Comparison of ENCODE assay signal across 8 cellular contexts in genomic region chr17:2392252-2393183, GRCh38. TPM values are rescaled to one million over a fixed set of nuclear protein-coding genes. Genes with fewer than 3 reads are reported as not detected.
DNase-seq lines count a peak whose midpoint lies in the region; ATAC-seq, FAIRE-seq and TF ChIP-seq lines count a peak whose summit lies in the region.

No MANE protein-coding gene starts in this region.

- peak; percentile 48 for ATAC-seq in GM21367 (IDR thresholded peaks at IDR 0.05; ENCODE audit: unreplicated experiment)

- in situ Hi-C loops in Caki2 (cut with HindIII; ENCODE audit: low pct_unique_long_range_greater_than_20kb, low sequenced_read_pairs), result no loop called here

- peak overlapping the region; percentile 79 for H3K4me3 ChIP-seq in OCI-LY1 (ENCODE audit: low read depth, low read length, poor library complexity, severe bottlenecking)
- H3K4me3 ChIP-seq in endothelial cell of umbilical vein (replicated peaks in 1 of 3; ENCODE audit: insufficient read depth in 1 of 3, low read depth in 1 of 3, low read length in 3 of 3), result peak overlapping the region; percentile 3 to 76 (median 52)

- H3K27me3 ChIP-seq in OCI-LY1 (ENCODE audit: insufficient read depth, low read length), result no peaks in the 10 kb centered on the region
- H3K27me3 ChIP-seq in endothelial cell of umbilical vein (ENCODE audit: control insufficient read depth in 2 of 2, insufficient read depth in 2 of 2, low read length in 2 of 2), result no peaks in the 10 kb centered on the region

- H3K4me1 ChIP-seq in OCI-LY1 (ENCODE audit: insufficient read depth, low read length, severe bottlenecking), result peaks cover 56% of the 10 kb centered on the region
- peaks cover 34% of the 10 kb centered on the region for H3K4me1 ChIP-seq in endothelial cell of umbilical vein (ENCODE audit: control insufficient read depth, extremely low read depth, insufficient read depth, low read length)

- CTCF ChIA-PET in endothelial cell of umbilical vein (lab: Charles Lee), result interaction anchor here (0.8 to 4.8 kb wide), 9 partner anchors 9 to 23 kb away, joined by 3 to 58 read pairs (median 5); no protein-coding TSS in a partner anchor

- DNase-seq in Caki2 (ENCODE audit: low read depth) (peak; percentile 96), HUDEP-2 (lab: John Stamatoyannopoulos, UW; ENCODE audit: unreplicated experiment in 76 of 76) (peak in 74 of 76 experiments; percentile 50 to 95 (median 86)), endothelial cell of umbilical vein (ENCODE audit: low read depth, low spot score) (peak; percentile 95), middle frontal gyrus (ENCODE audit: extremely low spot score, low spot score) (peak; percentile 89)
- DNase-seq in activated CD8-positive, alpha-beta memory T cell treated with anti-CD3 and anti-CD28 coated beads, Interleukin-2, amount 50 U/mL, for 48 hours, result peak; percentile 99
- DNase-seq in stimulated activated CD8-positive, alpha-beta memory T cell treated with anti-CD3 and anti-CD28 coated beads, Interleukin-15, amount 100 ng/mL, for 4 hours (ENCODE audit: low read depth in 2 of 2), result peak; percentile 94 to 98

- H3K9me3 ChIP-seq in OCI-LY1 (ENCODE audit: low read length) (no peaks in the 10 kb centered on the region), endothelial cell of umbilical vein (replicated peaks; ENCODE audit: control insufficient read depth, insufficient read depth, low read length) (no peaks in the 10 kb centered on the region)

- no peaks in the 10 kb centered on the region for H3K9me2 ChIP-seq in OCI-LY1 (ENCODE audit: low read depth, low read length)

- no peaks in the 10 kb centered on the region for H3F3A ChIP-seq in OCI-LY1 (ENCODE audit: insufficient read depth, low read length)

- no peaks in the 10 kb centered on the region for H3K9me1 ChIP-seq in endothelial cell of umbilical vein (replicated peaks; ENCODE audit: control insufficient read depth, extremely low read depth, insufficient read depth, low read length)

- H3K4me2 ChIP-seq in OCI-LY1 (ENCODE audit: low read length) (peak overlapping the region; percentile 87), endothelial cell of umbilical vein (ENCODE audit: insufficient read depth, low read length) (peak overlapping the region; percentile 75)

- H3K27ac ChIP-seq in OCI-LY1 (ENCODE audit: low read depth, low read length, poor library complexity, severe bottlenecking) (peak overlapping the region; percentile 85), endothelial cell of umbilical vein (ENCODE audit: insufficient read depth, low read depth, low read length) (peak overlapping the region; percentile 92)

- FAIRE-seq in endothelial cell of umbilical vein (lab: Jason Lieb, UNC), result peak; percentile 91

- no peaks in the 10 kb centered on the region for H4K20me1 ChIP-seq in OCI-LY1 (ENCODE audit: insufficient read depth, low read length)
- no peaks in the 10 kb centered on the region for H4K20me1 ChIP-seq in endothelial cell of umbilical vein (replicated peaks; ENCODE audit: control insufficient read depth, extremely low read depth, insufficient read depth, low read length)

- no peak overlapping the region for H2AFZ ChIP-seq in OCI-LY1 (ENCODE audit: low read length)
- peak overlapping the region; percentile 58 for H2AFZ ChIP-seq in endothelial cell of umbilical vein (ENCODE audit: low read depth, low read length)

- peak; percentile 63 for TF ChIP-seq POLR2A in endothelial cell of umbilical vein (IDR thresholded peaks at IDR 0.05; ENCODE audit: low read depth, low read length)

- H3K9ac ChIP-seq in OCI-LY1 (ENCODE audit: low read length) (peak overlapping the region; percentile 88), endothelial cell of umbilical vein (replicated peaks; ENCODE audit: extremely low read depth, insufficient read depth, low read length) (peak overlapping the region; percentile 91)

- H3K79me2 ChIP-seq in OCI-LY1 (ENCODE audit: insufficient read depth, low read length) (no peaks in the 10 kb centered on the region), endothelial cell of umbilical vein (ENCODE audit: control insufficient read depth, insufficient read depth, low read length) (peaks cover 13% of the 10 kb centered on the region)

- POLR2A ChIA-PET in endothelial cell of umbilical vein (lab: Charles Lee), result interaction anchor here (1.4 kb wide), 1 partner anchor 9 kb away, joined by 10 read pairs; no protein-coding TSS in a partner anchor

- intact Hi-C loops in endothelial cell of umbilical vein (cut with micrococcal nuclease), result loop anchor here (1.0 to 5.0 kb wide), 2 partner anchors 9 to 675 kb away; partner anchors contain the start of gene MNT

- BruUV-seq in endothelial cell of umbilical vein (replicated peaks; lab: Mats Ljungman, UMichigan), result no TSS peak

- H3K36me3 ChIP-seq in OCI-LY1 (ENCODE audit: insufficient read depth, low read length) (no peaks in the 10 kb centered on the region; the same call in 1 of the 2 replicates), endothelial cell of umbilical vein (ENCODE audit: control insufficient read depth in 2 of 2, extremely low read depth in 1 of 2, insufficient read depth in 2 of 2, low read length in 2 of 2) (no peaks in the 10 kb centered on the region)

- dilution Hi-C loops in endothelial cell of umbilical vein (cut with MboI; ENCODE audit: extremely low pct_ligation_motif_present, low sequenced_read_pairs), result no loop called here

- TF ChIP-seq CTCF in OCI-LY1 (IDR thresholded peaks at IDR 0.05; ENCODE audit: low read length) (no peak), endothelial cell of umbilical vein (IDR thresholded peaks at IDR 0.05; ENCODE audit: extremely low read depth in 1 of 2, insufficient read depth in 1 of 2, low read depth in 1 of 2, low read length in 2 of 2) (no peak)

TF ChIP-seq in endothelial cell of umbilical vein, 7 proteins besides CTCF, POLR2A, EP300 and RAD21:
- TF ChIP-seq POLR2AphosphoS5 (IDR thresholded peaks at IDR 0.05; ENCODE audit: insufficient read depth, low read depth, low read length), result peak; percentile 92
- no peak for TF ChIP-seq EZH2 (IDR thresholded peaks at IDR 0.05; ENCODE audit: borderline replicate concordance, low read depth, low read length, severe bottlenecking)
- no peak for TF ChIP-seq FOS (IDR thresholded peaks at IDR 0.05; ENCODE audit: borderline replicate concordance, insufficient read depth, low read length)
- peak; percentile 28 for TF ChIP-seq MAX (IDR thresholded peaks at IDR 0.05; ENCODE audit: insufficient read depth, insufficient read length)
- TF ChIP-seq MYC (IDR thresholded peaks at IDR 0.05; ENCODE audit: low read depth, low read length), result no peak
- no peak for TF ChIP-seq JUN (IDR thresholded peaks at IDR 0.05; ENCODE audit: borderline replicate concordance, insufficient read depth, insufficient read length, low read depth)
- no peak for TF ChIP-seq GATA2 (IDR thresholded peaks at IDR 0.05; ENCODE audit: insufficient read depth, insufficient read length, low read depth, low read length)
TF ChIP-seq in endothelial cell of umbilical vein: peak in this region for 2.

RNA-seq across cellular contexts. Expression of gene MNT, which starts 8.3 kb away (rescaled TPM):
- total RNA-seq in Caki2 (2014; rRNA removed; shearing (Covaris generic); ENCODE audit: low replicate concordance), result 0.35 and 0.68 TPM in 2 replicates
- total RNA-seq in endothelial cell of umbilical vein, result 21.6 TPM in 2 replicates
- 4.1 and 6.6 TPM in 2 replicates for polyA plus RNA-seq in endothelial cell of umbilical vein
- 3.1 and 3.8 TPM in 2 replicates for polyA plus RNA-seq in endothelial cell of umbilical vein (2011; cell fraction: cytosol; rRNA removed)
- polyA plus RNA-seq in endothelial cell of umbilical vein (2011; cell fraction: nucleus; rRNA removed), result 16.3 and 21.0 TPM in 2 replicates
- polyA plus RNA-seq in endothelial cell of umbilical vein (2012), result 8.5 and 13.1 TPM in 2 replicates
- polyA minus RNA-seq in endothelial cell of umbilical vein, result 5.5 and 8.6 TPM in 2 replicates
- 7.8 TPM for polyA minus RNA-seq in endothelial cell of umbilical vein (2011; cell fraction: cytosol; rRNA and poly(A)+ RNA removed)
- 7.6 and 17.2 TPM in 2 replicates for polyA minus RNA-seq in endothelial cell of umbilical vein (2011; cell fraction: nucleus; rRNA and poly(A)+ RNA removed)

RNA-seq across cellular contexts. Expression of gene SGSM2, which starts 55.2 kb away (rescaled TPM):
- 16.9 and 26.1 TPM in 2 replicates for total RNA-seq in Caki2 (2014; rRNA removed; shearing (Covaris generic); ENCODE audit: low replicate concordance)
- total RNA-seq in endothelial cell of umbilical vein, result 61.6 and 64.3 TPM in 2 replicates
- 94.5 and 122 TPM in 2 replicates for polyA plus RNA-seq in endothelial cell of umbilical vein
- polyA plus RNA-seq in endothelial cell of umbilical vein (2011; cell fraction: cytosol; rRNA removed), result 36.9 and 56.4 TPM in 2 replicates
- 460 and 617 TPM in 2 replicates for polyA plus RNA-seq in endothelial cell of umbilical vein (2011; cell fraction: nucleus; rRNA removed)
- 51.1 and 66.4 TPM in 2 replicates for polyA plus RNA-seq in endothelial cell of umbilical vein (2012)
- 49.9 and 66.8 TPM in 2 replicates for polyA minus RNA-seq in endothelial cell of umbilical vein
- 8.0 TPM for polyA minus RNA-seq in endothelial cell of umbilical vein (2011; cell fraction: cytosol; rRNA and poly(A)+ RNA removed)
- polyA minus RNA-seq in endothelial cell of umbilical vein (2011; cell fraction: nucleus; rRNA and poly(A)+ RNA removed), result 53.6 and 75.9 TPM in 2 replicates

RNA-seq across cellular contexts. Expression of gene TSR1, which starts 56.3 kb away (rescaled TPM):
- 23.9 and 29.1 TPM in 2 replicates for total RNA-seq in Caki2 (2014; rRNA removed; shearing (Covaris generic); ENCODE audit: low replicate concordance)
- total RNA-seq in endothelial cell of umbilical vein, result 35.0 and 39.9 TPM in 2 replicates
- polyA plus RNA-seq in endothelial cell of umbilical vein, result 5.0 and 6.2 TPM in 2 replicates
- polyA plus RNA-seq in endothelial cell of umbilical vein (2011; cell fraction: cytosol; rRNA removed), result 11.3 and 11.9 TPM in 2 replicates
- 26.3 and 31.0 TPM in 2 replicates for polyA plus RNA-seq in endothelial cell of umbilical vein (2011; cell fraction: nucleus; rRNA removed)
- 29.8 and 40.8 TPM in 2 replicates for polyA plus RNA-seq in endothelial cell of umbilical vein (2012)
- 18.7 and 20.1 TPM in 2 replicates for polyA minus RNA-seq in endothelial cell of umbilical vein
- polyA minus RNA-seq in endothelial cell of umbilical vein (2011; cell fraction: cytosol; rRNA and poly(A)+ RNA removed), result 30.8 TPM
- 20.0 and 21.3 TPM in 2 replicates for polyA minus RNA-seq in endothelial cell of umbilical vein (2011; cell fraction: nucleus; rRNA and poly(A)+ RNA removed)

Comparison
In these comparisons a context has a peak if more than half of its experiments do, and no peak if none do; other contexts are left out.
1. Peak in every context shown above with its lines: DNase-seq, ATAC-seq, H3K4me3 ChIP-seq and H3K27ac ChIP-seq.
2. RNA of gene MNT, which starts 8.3 kb away (total RNA-seq): 21.6 TPM in endothelial cell of umbilical vein; 0.35 to 0.68 TPM in Caki2; every median in the first group is over 10 times any median in the second.